12 cellular contexts compared by ENCODE assay signal in genomic region chr6:49326337-49326736, GRCh38.
A peak's percentile ranks its signal among the peaks of the same experiment; 100 is the strongest.
DNase-seq lines count a peak whose midpoint lies in the region; ATAC-seq and TF ChIP-seq lines count a peak whose summit lies in the region.
"Had no signal": no experiment of that assay in that cellular context is flagged by ENCODE, and none has a peak within 500 bp of the region (broad histone marks: within the 10 kb centered on the region; RNA-seq: fewer than 3 reads in every experiment).

No MANE protein-coding gene starts in this region.

- no peak for TF ChIP-seq EP300 in transverse colon (IDR thresholded peaks at IDR 0.05; ENCODE audit: low read depth)

- TF ChIP-seq CTCF in cardiac fibroblast (IDR thresholded peaks at IDR 0.05; ENCODE audit: low read depth, low read length) (no peak), left lung (IDR thresholded peaks at IDR 0.05) (no peak), transverse colon (IDR thresholded peaks at IDR 0.05) (no peak)

- no peak overlapping the region for H3K4me3 ChIP-seq in cardiac fibroblast (replicated peaks in 1 of 2; ENCODE audit: low read depth in 2 of 2, low read length in 2 of 2)
- no peak overlapping the region for H3K4me3 ChIP-seq in left lung
- H3K4me3 ChIP-seq in transverse colon: no peak overlapping the region

- DNase-seq in AG20443 (ENCODE audit: low spot score): peak; percentile 36
- peak; percentile 83 for DNase-seq in M059J (ENCODE audit: low read depth)
- peak; percentile 88 to 91 for DNase-seq in cardiac fibroblast (ENCODE audit: low read depth in 2 of 2)
- no peak for DNase-seq in left lung
- no peak for DNase-seq in transverse colon
- no peak for DNase-seq in OCI-M2 (lab: John Stamatoyannopoulos, UW; ENCODE audit: unreplicated experiment)
- no peak for DNase-seq in activated CD4-positive, alpha-beta T cell treated with anti-CD3 and anti-CD28 coated beads for 4 hours
- DNase-seq in G401 (ENCODE audit: low spot score): no peak
- DNase-seq: activated CD4-positive, CD25-positive, alpha-beta regulatory T cell treated with anti-CD3 and anti-CD28 coated beads, Interleukin-2, amount 50 U/mL, for 72 hours; effector CD4-positive, alpha-beta T cell; SHP77 had no signal

- no peak for TF ChIP-seq POLR2A in transverse colon (IDR thresholded peaks at IDR 0.05)

- intact Hi-C loops in left lung (cut with DNase I) (no loop called here), transverse colon (cut with DNase I; ENCODE audit: low total_unique reads) (no loop called here)

- H3K9me3 ChIP-seq in left lung: no peaks in the 10 kb centered on the region
- H3K9me3 ChIP-seq in transverse colon: no peaks in the 10 kb centered on the region

- WGBS in transverse colon (ENCODE audit: low coverage in 1 of 2), 2 donors: 12 to 24% methylated on average over 2 of the region's 2 CpGs

- no peaks in the 10 kb centered on the region for H3K36me3 ChIP-seq in left lung
- no peaks in the 10 kb centered on the region for H3K36me3 ChIP-seq in transverse colon

- H3K27me3 ChIP-seq in left lung: no peaks in the 10 kb centered on the region
- H3K27me3 ChIP-seq in transverse colon: no peaks in the 10 kb centered on the region

- H3K4me1 ChIP-seq in left lung: no peaks in the 10 kb centered on the region
- H3K4me1 ChIP-seq in transverse colon: no peaks in the 10 kb centered on the region

- in situ Hi-C loops in transverse colon (cut with MboI; ENCODE audit: low pct_ligation_motif_present in 1 of 4, low pct_unique_long_range_greater_than_20kb in 1 of 4, low sequenced_read_pairs in 3 of 4): no loop called here
- in situ Hi-C loops in G401 (cut with HindIII; ENCODE audit: low sequenced_read_pairs): no loop called here

- H3K27ac ChIP-seq in left lung (no peak overlapping the region), transverse colon (no peak overlapping the region)

- peak; percentile 34 for ATAC-seq in left lung
- ATAC-seq: left lobe of liver had no signal

Comparison
In these comparisons a context has a peak if more than half of its experiments do, and no peak if none do; other contexts are left out.
1. DNase-seq: peak in AG20443 (single experiment), M059J (single experiment) and cardiac fibroblast (2 of 2); none in left lung (0 of 2), transverse colon (single experiment), OCI-M2 (single experiment), activated CD4-positive, alpha-beta T cell treated with anti-CD3 and anti-CD28 coated beads for 4 hours (0 of 2) and G401 (single experiment).